ENCODE assay signal across 10 cellular contexts in genomic region chr15:70585707-70586034, GRCh38.
DNase-seq lines count a peak whose midpoint lies in the region; ATAC-seq lines count a peak whose summit lies in the region.
"Had no signal": no experiment of that assay in that cellular context is flagged by ENCODE, and none has a peak within 500 bp of the region (broad histone marks: within the 10 kb centered on the region; RNA-seq: fewer than 3 reads in every experiment).

No MANE protein-coding gene starts in this region.

- H2BK5ac ChIP-seq in trophoblast cell (ENCODE audit: low read depth, low read length, poor library complexity): no peak overlapping the region

- peaks cover 38% of the 10 kb centered on the region for H3K27me3 Mint-ChIP-seq in activated naive CD8-positive, alpha-beta T cell treated with anti-CD3 and anti-CD28 coated beads, Interleukin-2, amount 50 U/mL, for 24 hours

- no peak overlapping the region for H3K4me3 ChIP-seq in trophoblast cell (ENCODE audit: low read depth, low read length)

- no peak overlapping the region for H3K4ac ChIP-seq in trophoblast cell (ENCODE audit: low read depth, low read length)

- H3K36me3 Mint-ChIP-seq in activated naive CD8-positive, alpha-beta T cell treated with anti-CD3 and anti-CD28 coated beads, Interleukin-2, amount 50 U/mL, for 24 hours (ENCODE audit: low read depth): no peaks in the 10 kb centered on the region

- H3K27ac ChIP-seq in trophoblast cell (ENCODE audit: low read depth, low read length): no peak overlapping the region
- H3K27ac ChIP-seq: esophagus squamous epithelium had no signal

- no peak overlapping the region for H3K27ac Mint-ChIP-seq in activated naive CD8-positive, alpha-beta T cell treated with anti-CD3 and anti-CD28 coated beads, Interleukin-2, amount 50 U/mL, for 24 hours

- in situ Hi-C loops in KBM-7 (cut with MboI; ENCODE audit: low pct_unique_long_range_greater_than_20kb, low sequenced_read_pairs): no loop called here

- no peak overlapping the region for H4K91ac ChIP-seq in trophoblast cell (ENCODE audit: low read depth, low read length)

- peak overlapping the region; percentile 9 for H3K4me2 ChIP-seq in trophoblast cell (ENCODE audit: low read length)

- no peaks in the 10 kb centered on the region for H3K79me2 ChIP-seq in trophoblast cell (ENCODE audit: control insufficient read depth, insufficient read depth, low read length, poor library complexity)

- ATAC-seq in activated naive CD8-positive, alpha-beta T cell treated with anti-CD3 and anti-CD28 coated beads, Interleukin-2, amount 50 U/mL, for 24 hours: no peak
- no peak for ATAC-seq in HG03439 (IDR thresholded peaks at IDR 0.05; ENCODE audit: unreplicated experiment)
- no peak for ATAC-seq in GM18870 (IDR thresholded peaks at IDR 0.05; ENCODE audit: unreplicated experiment)

- DNase-seq in KBM-7 (peak; percentile 47), trophoblast cell (no peak), A172 (ENCODE audit: low spot score) (no peak)
- no peak for DNase-seq in activated naive CD8-positive, alpha-beta T cell treated with anti-CD3 and anti-CD28 coated beads, Interleukin-2, amount 50 U/mL, for 24 hours
- DNase-seq in activated effector memory CD4-positive, alpha-beta T cell treated with anti-CD3 and anti-CD28 coated beads, Interleukin-2, amount 50 U/mL, for 16 hours: no peak
- DNase-seq: esophagus squamous epithelium had no signal

- no peaks in the 10 kb centered on the region for H3K9me3 Mint-ChIP-seq in activated naive CD8-positive, alpha-beta T cell treated with anti-CD3 and anti-CD28 coated beads, Interleukin-2, amount 50 U/mL, for 24 hours

- peaks cover 9% of the 10 kb centered on the region for H3K4me1 Mint-ChIP-seq in activated naive CD8-positive, alpha-beta T cell treated with anti-CD3 and anti-CD28 coated beads, Interleukin-2, amount 50 U/mL, for 24 hours

- H2BK120ac ChIP-seq in trophoblast cell (ENCODE audit: insufficient read depth, low read length, poor library complexity): no peak overlapping the region

- no peaks in the 10 kb centered on the region; the same call in 1 of the 2 replicates for H3K4me1 ChIP-seq in ES-I3 (ENCODE audit: insufficient read depth, low read length)
- H3K4me1 ChIP-seq in trophoblast cell (ENCODE audit: control insufficient read depth in 1 of 2, insufficient read depth in 2 of 2, low read length in 2 of 2): peaks cover 10 to 14% of the 10 kb centered on the region in 2 experiments
- H3K4me1 ChIP-seq: prostate gland had no signal

- peak overlapping the region; percentile 27 for H3K4me3 Mint-ChIP-seq in activated naive CD8-positive, alpha-beta T cell treated with anti-CD3 and anti-CD28 coated beads, Interleukin-2, amount 50 U/mL, for 24 hours

- H4K12ac ChIP-seq in trophoblast cell (ENCODE audit: low read depth, low read length): no peak overlapping the region

- no CpG with 5 or more reads among the region's 10 CpGs for WGBS in trophoblast cell (ENCODE audit: extremely low coverage, insufficient coverage, insufficient read length)

- no peak overlapping the region for H3K14ac ChIP-seq in trophoblast cell (ENCODE audit: low read length)

- H4K8ac ChIP-seq in trophoblast cell (ENCODE audit: low read depth, low read length): no peak overlapping the region

- H3K27me3 ChIP-seq in trophoblast cell (ENCODE audit: insufficient read depth, low read length): no peaks in the 10 kb centered on the region

- no peak overlapping the region for H3K18ac ChIP-seq in trophoblast cell (ENCODE audit: low read length)

- no peaks in the 10 kb centered on the region for H3K36me3 ChIP-seq in ES-I3 (ENCODE audit: insufficient read depth, low read length)
- H3K36me3 ChIP-seq in trophoblast cell (ENCODE audit: control insufficient read depth in 1 of 2, insufficient read depth in 2 of 2, low read length in 2 of 2): no peaks in the 10 kb centered on the region
- H3K36me3 ChIP-seq: esophagus squamous epithelium, prostate gland had no signal

- no peak overlapping the region for H3K23ac ChIP-seq in trophoblast cell (ENCODE audit: low read length)

- no peak overlapping the region for H2AK5ac ChIP-seq in trophoblast cell (ENCODE audit: low read length)

- H2AFZ ChIP-seq in trophoblast cell (ENCODE audit: insufficient read depth, low read length, poor library complexity): no peak overlapping the region

- H3K9me3 ChIP-seq in ES-I3 (ENCODE audit: control insufficient read depth, insufficient read depth, low read length) (no peaks in the 10 kb centered on the region), trophoblast cell (ENCODE audit: insufficient read depth, low read depth, low read length) (no peaks in the 10 kb centered on the region)
- H3K9me3 ChIP-seq: esophagus squamous epithelium, prostate gland had no signal

- peaks cover 6% of the 10 kb centered on the region for H3K79me1 ChIP-seq in trophoblast cell (ENCODE audit: low read length)

- H2BK12ac ChIP-seq in trophoblast cell (ENCODE audit: low read length): no peak overlapping the region

- H3K9ac ChIP-seq in ES-I3 (ENCODE audit: low read depth, low read length): peak overlapping the region; percentile 58
- H3K9ac ChIP-seq in trophoblast cell (ENCODE audit: low read length): no peak overlapping the region
